In the genomic region with DNA sequence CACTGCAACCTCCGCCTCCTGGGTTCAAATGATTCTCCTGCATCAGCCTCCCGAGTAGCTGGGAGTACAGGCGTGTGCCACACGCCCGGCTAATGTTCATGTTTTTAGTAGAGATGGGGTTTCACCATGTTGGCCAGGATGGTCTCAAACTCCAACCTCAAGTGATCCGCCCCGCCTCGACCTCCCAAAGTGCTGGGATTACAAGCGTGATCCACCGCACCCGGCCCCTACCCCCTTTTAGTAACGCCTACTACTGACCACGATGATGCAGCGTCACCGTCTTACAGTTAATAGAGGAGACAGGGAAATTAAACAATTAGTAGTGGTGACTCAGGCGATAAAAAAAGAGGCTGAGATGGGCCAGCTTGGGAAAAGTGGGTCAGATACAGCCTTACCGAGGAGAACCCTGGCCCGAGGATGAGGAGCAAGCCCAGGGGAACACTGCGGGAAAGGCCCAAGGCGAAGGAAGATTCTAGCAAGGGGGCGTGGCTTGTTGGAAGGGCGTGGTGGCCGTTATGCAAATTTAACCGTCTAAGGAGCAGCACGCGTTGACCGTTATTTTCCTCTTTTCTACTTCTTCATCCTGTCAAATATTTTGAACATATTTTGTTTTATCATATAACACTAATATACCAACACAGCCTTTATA, we compare ENCODE assay signal across 1 cellular context.
A peak's percentile ranks its signal among the peaks of the same experiment; 100 is the strongest.
TF ChIP-seq lines count a peak whose summit lies in the region.

No MANE protein-coding gene starts in this region.

TF ChIP-seq in K562, 482 proteins besides CTCF, POLR2A, EP300 and RAD21:
- TF ChIP-seq, protein P1, sequence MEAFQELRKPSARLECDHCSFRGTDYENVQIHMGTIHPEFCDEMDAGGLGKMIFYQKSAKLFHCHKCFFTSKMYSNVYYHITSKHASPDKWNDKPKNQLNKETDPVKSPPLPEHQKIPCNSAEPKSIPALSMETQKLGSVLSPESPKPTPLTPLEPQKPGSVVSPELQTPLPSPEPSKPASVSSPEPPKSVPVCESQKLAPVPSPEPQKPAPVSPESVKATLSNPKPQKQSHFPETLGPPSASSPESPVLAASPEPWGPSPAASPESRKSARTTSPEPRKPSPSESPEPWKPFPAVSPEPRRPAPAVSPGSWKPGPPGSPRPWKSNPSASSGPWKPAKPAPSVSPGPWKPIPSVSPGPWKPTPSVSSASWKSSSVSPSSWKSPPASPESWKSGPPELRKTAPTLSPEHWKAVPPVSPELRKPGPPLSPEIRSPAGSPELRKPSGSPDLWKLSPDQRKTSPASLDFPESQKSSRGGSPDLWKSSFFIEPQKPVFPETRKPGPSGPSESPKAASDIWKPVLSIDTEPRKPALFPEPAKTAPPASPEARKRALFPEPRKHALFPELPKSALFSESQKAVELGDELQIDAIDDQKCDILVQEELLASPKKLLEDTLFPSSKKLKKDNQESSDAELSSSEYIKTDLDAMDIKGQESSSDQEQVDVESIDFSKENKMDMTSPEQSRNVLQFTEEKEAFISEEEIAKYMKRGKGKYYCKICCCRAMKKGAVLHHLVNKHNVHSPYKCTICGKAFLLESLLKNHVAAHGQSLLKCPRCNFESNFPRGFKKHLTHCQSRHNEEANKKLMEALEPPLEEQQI (IDR thresholded peaks at IDR 0.05) = 0 out of 2 replicates have a peak, but pooled peaks have one; percentile 43
- no peak for TF ChIP-seq XRCC5 (IDR thresholded peaks at IDR 0.05; ENCODE audit: low read depth, low read length)
